Comparison of ENCODE assay signal across 8 cellular contexts in genomic region chr18:26655614-26656400, GRCh38.
DNase-seq lines count a peak whose midpoint lies in the region; ATAC-seq and TF ChIP-seq lines count a peak whose summit lies in the region.

No MANE protein-coding gene starts in this region.

- TF ChIP-seq CTCF in fibroblast of lung (conservative IDR thresholded peaks at IDR 0.05 in 1 of 2, IDR thresholded peaks at IDR 0.05 in 1 of 2; ENCODE audit: low read depth in 1 of 2, low read length in 2 of 2), result peak in 1 of 2 donors; percentile 5

- peak overlapping the region; percentile 54; the same call in 1 of the 2 replicates for H3K27ac ChIP-seq in HUES64 (ENCODE audit: low read depth, low read length)
- H3K27ac ChIP-seq in fibroblast of lung (ENCODE audit: insufficient read depth, low read length), result no peak overlapping the region
- H3K27ac ChIP-seq in muscle layer of duodenum (ENCODE audit: low read length), result no peak overlapping the region

- ATAC-seq in SK-N-SH treated with all-trans-retinoic acid at 6 μM for 48 hours (peak; percentile 88), HG02763 (IDR thresholded peaks at IDR 0.05; ENCODE audit: unreplicated experiment) (no peak)

- H3K4me2 ChIP-seq in fibroblast of lung (ENCODE audit: extremely low read depth, insufficient read depth, low read length), result peak overlapping the region; percentile 35

- H3K9me3 ChIP-seq in HUES64 (ENCODE audit: insufficient read depth, low read depth, low read length), result no peaks in the 10 kb centered on the region
- H3K9me3 ChIP-seq in fibroblast of lung (ENCODE audit: control insufficient read depth, insufficient read depth, low read depth, low read length), result no peaks in the 10 kb centered on the region
- H3K9me3 ChIP-seq in muscle layer of duodenum (ENCODE audit: control insufficient read depth in 1 of 2, low read length in 2 of 2), result no peaks in the 10 kb centered on the region

- H3K4me3 ChIP-seq in HUES64 (ENCODE audit: low read length), result peak overlapping the region; percentile 74
- peak overlapping the region in 3 of 4 experiments; percentile 39 to 60 (median 45) for H3K4me3 ChIP-seq in fibroblast of lung (replicated peaks in 1 of 4; ENCODE audit: control extremely low read depth in 1 of 4, insufficient read depth in 1 of 4, low read depth in 3 of 4, low read length in 4 of 4)
- peak overlapping the region; percentile 49 to 69 for H3K4me3 ChIP-seq in muscle layer of duodenum (ENCODE audit: low read depth in 1 of 2, low read length in 2 of 2)

- 1% methylated on average over 43 of the region's 56 CpGs for WGBS in HUES64

- H3K79me2 ChIP-seq in fibroblast of lung (ENCODE audit: control insufficient read depth, insufficient read depth, low read length), result no peaks in the 10 kb centered on the region

- no peak overlapping the region for H2AFZ ChIP-seq in fibroblast of lung (ENCODE audit: low read length)

- H4K20me1 ChIP-seq in fibroblast of lung (ENCODE audit: control insufficient read depth, extremely low read depth, insufficient read depth, low read length), result no peaks in the 10 kb centered on the region

- H3K36me3 ChIP-seq in HUES64 (ENCODE audit: insufficient read depth, low read length) (no peaks in the 10 kb centered on the region), fibroblast of lung (ENCODE audit: control insufficient read depth, insufficient read depth, low read length) (no peaks in the 10 kb centered on the region), muscle layer of duodenum (ENCODE audit: control insufficient read depth in 1 of 2, insufficient read depth in 2 of 2, low read length in 2 of 2) (no peaks in the 10 kb centered on the region)

- DNase-seq in ELF-1 (ENCODE audit: low read depth, low spot score) (peak; percentile 65), fibroblast of lung (ENCODE audit: low read depth in 2 of 2) (peak; percentile 38 to 53), T1000 (lab: John Stamatoyannopoulos, UW) (no peak), GM19240 (ENCODE audit: insufficient read length, low spot score) (no peak)

- H3K9ac ChIP-seq in HUES64 (ENCODE audit: low read depth, low read length), result peak overlapping the region; percentile 73
- H3K9ac ChIP-seq in fibroblast of lung (ENCODE audit: insufficient read depth, low read length), result no peak overlapping the region

- peaks cover 37% of the 10 kb centered on the region for H3K4me1 ChIP-seq in HUES64 (ENCODE audit: insufficient read depth, low read length)
- H3K4me1 ChIP-seq in fibroblast of lung (ENCODE audit: control insufficient read depth, extremely low read depth, insufficient read depth, low read length), result no peaks in the 10 kb centered on the region
- H3K4me1 ChIP-seq in muscle layer of duodenum (ENCODE audit: control insufficient read depth in 1 of 2, insufficient read depth in 2 of 2, low read length in 2 of 2), result peaks cover 8 to 19% of the 10 kb centered on the region in 2 donors

- H3K27me3 ChIP-seq in HUES64 (ENCODE audit: insufficient read depth, low read length) (peaks cover 40% of the 10 kb centered on the region), fibroblast of lung (ENCODE audit: control insufficient read depth, insufficient read depth, low read length) (peaks cover 22% of the 10 kb centered on the region), muscle layer of duodenum (ENCODE audit: low read depth, low read length) (no peaks in the 10 kb centered on the region)

TF ChIP-seq in SK-N-SH treated with all-trans-retinoic acid at 6 μM for 48 hours, 23 proteins besides CTCF, POLR2A, EP300 and RAD21:
- no peak for TF ChIP-seq ZFP30 (CRISPR knock-in tag; IDR thresholded peaks at IDR 0.05)
- no peak for TF ChIP-seq ESRRG (CRISPR knock-in tag; IDR thresholded peaks at IDR 0.05)
- no peak for TF ChIP-seq ZFP3 (CRISPR knock-in tag; IDR thresholded peaks at IDR 0.05)
- no peak for TF ChIP-seq CSRNP3 (CRISPR knock-in tag; IDR thresholded peaks at IDR 0.05)
- TF ChIP-seq ZNF8 (CRISPR knock-in tag; IDR thresholded peaks at IDR 0.05), result no peak
- no peak for TF ChIP-seq TOX (CRISPR knock-in tag; IDR thresholded peaks at IDR 0.05; ENCODE audit: borderline replicate concordance)
- no peak for TF ChIP-seq ZNF70 (CRISPR knock-in tag; IDR thresholded peaks at IDR 0.05)
- no peak for TF ChIP-seq RARB (CRISPR knock-in tag; IDR thresholded peaks at IDR 0.05)
- TF ChIP-seq ZC3H10 (CRISPR knock-in tag; IDR thresholded peaks at IDR 0.05), result no peak
- TF ChIP-seq BACH2 (CRISPR knock-in tag; IDR thresholded peaks at IDR 0.05; ENCODE audit: borderline replicate concordance), result no peak
- no peak for TF ChIP-seq PPARA (CRISPR knock-in tag; IDR thresholded peaks at IDR 0.05; ENCODE audit: borderline replicate concordance)
- TF ChIP-seq OSR1 (CRISPR knock-in tag; IDR thresholded peaks at IDR 0.05), result no peak
- no peak for TF ChIP-seq TSHZ2 (CRISPR knock-in tag; IDR thresholded peaks at IDR 0.05)
- no peak for TF ChIP-seq TCF4 (CRISPR knock-in tag; IDR thresholded peaks at IDR 0.05; ENCODE audit: borderline replicate concordance)
- no peak for TF ChIP-seq CSDC2 (CRISPR knock-in tag; IDR thresholded peaks at IDR 0.05)
- no peak for TF ChIP-seq PATZ1 (CRISPR knock-in tag; IDR thresholded peaks at IDR 0.05; ENCODE audit: borderline replicate concordance)
- TF ChIP-seq ARNTL (CRISPR knock-in tag; IDR thresholded peaks at IDR 0.05; ENCODE audit: borderline replicate concordance, low read depth), result no peak
- TF ChIP-seq SNAI2 (CRISPR knock-in tag; IDR thresholded peaks at IDR 0.05), result no peak
- no peak for TF ChIP-seq ZNF565 (CRISPR knock-in tag; conservative IDR thresholded peaks at IDR 0.05; ENCODE audit: low read depth)
- no peak for TF ChIP-seq GLIS3 (CRISPR knock-in tag; IDR thresholded peaks at IDR 0.05)

Comparison
In these comparisons a context has a peak if more than half of its experiments do, and no peak if none do; other contexts are left out.
1. DNase-seq: peak in ELF-1 (single experiment) and fibroblast of lung (2 of 2); none in T1000 (single experiment) and GM19240 (single experiment).
2. Peak in every context shown above with its lines, with median percentiles within 50 percentile points of each other: H3K4me3 ChIP-seq.